In genomic region chr9:126435105-126435504, GRCh38 we compare ENCODE assay signal across 25 cellular contexts.
"Had no signal": no experiment of that assay in that cellular context is flagged by ENCODE, and none has a peak within 500 bp of the region (broad histone marks: within the 10 kb centered on the region; RNA-seq: fewer than 3 reads in every experiment).

No MANE protein-coding gene starts in this region.

- H3K4me1 Mint-ChIP-seq: endodermal cell had no signal

- H3K27ac Mint-ChIP-seq: endodermal cell; mesothelial cell of epicardium; natural killer cell treated with Interleukin-12 subunit alpha and Interleukin-12 subunit beta and Interleukin-15 and Interleukin-18, amount 100 ng/mL, for 72 hours; stimulated activated naive B cell treated with anti-CD40 and anti-IgM and Interleukin-4, amounts not matched to agents 10 μg/mL and 1 μg/mL and 100 μg/mL, for 72 hours; stimulated activated naive CD8-positive, alpha-beta T cell treated with anti-CD3 and anti-CD28 coated beads, Interleukin-15, Interleukin-2, amounts not matched to agents 100 ng/mL and 50 ng/mL, for 24 hours had no signal

- H3K36me3 Mint-ChIP-seq: naive B cell; natural killer cell treated with Interleukin-12 subunit alpha and Interleukin-12 subunit beta and Interleukin-15 and Interleukin-18, amount 100 ng/mL, for 72 hours; stimulated activated naive B cell treated with anti-CD40 and anti-IgM and Interleukin-4, amounts not matched to agents 10 μg/mL and 1 μg/mL and 100 μg/mL, for 72 hours had no signal

- H3K4me3 Mint-ChIP-seq: endodermal cell; mesothelial cell of epicardium; naive B cell; natural killer cell treated with Interleukin-12 subunit alpha and Interleukin-12 subunit beta and Interleukin-15 and Interleukin-18, amount 100 ng/mL, for 72 hours; stimulated activated naive B cell treated with anti-CD40 and anti-IgM and Interleukin-4, amounts not matched to agents 10 μg/mL and 1 μg/mL and 100 μg/mL, for 72 hours; stimulated activated naive CD8-positive, alpha-beta T cell treated with anti-CD3 and anti-CD28 coated beads, Interleukin-15, Interleukin-2, amounts not matched to agents 100 ng/mL and 50 ng/mL, for 24 hours had no signal

- H3K9me3 Mint-ChIP-seq: endodermal cell; mesothelial cell of epicardium; naive B cell; natural killer cell treated with Interleukin-12 subunit alpha and Interleukin-12 subunit beta and Interleukin-15 and Interleukin-18, amount 100 ng/mL, for 72 hours; stimulated activated naive B cell treated with anti-CD40 and anti-IgM and Interleukin-4, amounts not matched to agents 10 μg/mL and 1 μg/mL and 100 μg/mL, for 72 hours; stimulated activated naive CD8-positive, alpha-beta T cell treated with anti-CD3 and anti-CD28 coated beads, Interleukin-15, Interleukin-2, amounts not matched to agents 100 ng/mL and 50 ng/mL, for 24 hours had no signal

- H3K27me3 Mint-ChIP-seq: naive B cell; stimulated activated naive B cell treated with anti-CD40 and anti-IgM and Interleukin-4, amounts not matched to agents 10 μg/mL and 1 μg/mL and 100 μg/mL, for 72 hours; stimulated activated naive CD8-positive, alpha-beta T cell treated with anti-CD3 and anti-CD28 coated beads, Interleukin-15, Interleukin-2, amounts not matched to agents 100 ng/mL and 50 ng/mL, for 24 hours had no signal

- DNase-seq: cortex of kidney; effector CD4-positive, alpha-beta T cell; endodermal cell; foreskin fibroblast; gastrocnemius medialis; kidney; left cardiac atrium; left lung; mesenchymal stem cell; mucosa of descending colon; naive B cell; ovary; psoas muscle; right cardiac atrium; spleen; stimulated activated CD4-positive, alpha-beta T cell treated with anti-CD3 and anti-CD28 coated beads, Interleukin-4, amount 100 ng/mL, for 4 hours; stimulated activated naive B cell treated with anti-CD40 and anti-IgM and Interleukin-4, amounts not matched to agents 10 μg/mL and 1 μg/mL and 100 μg/mL, for 72 hours; thyroid gland; trophoblast cell had no signal

- H3K27ac ChIP-seq: epithelial cell of prostate, gastrocnemius medialis, left lung, ovary, psoas muscle, thyroid gland, vagina had no signal

- ATAC-seq: esophagus mucosa; gastrocnemius medialis; left cardiac atrium; left lung; mucosa of descending colon; natural killer cell treated with Interleukin-12 subunit alpha and Interleukin-12 subunit beta and Interleukin-15 and Interleukin-18, amount 100 ng/mL, for 72 hours; psoas muscle; right cardiac atrium; stimulated activated naive B cell treated with anti-CD40 and anti-IgM and Interleukin-4, amounts not matched to agents 10 μg/mL and 1 μg/mL and 100 μg/mL, for 72 hours had no signal
